In genomic region chr12:14567311-14568195, GRCh38 we compare ENCODE assay signal across 8 cellular contexts. TPM values are rescaled to one million over a fixed set of nuclear protein-coding genes. Genes with fewer than 3 reads are reported as not detected.
DNase-seq lines count a peak whose midpoint lies in the region; ATAC-seq and TF ChIP-seq lines count a peak whose summit lies in the region.

Gene PLBD1, minus strand, starts transcription at chr12:14567883. Its CDS starts 187 bp downstream, at chr12:14567696.

- H3K27ac ChIP-seq in GM23248, result no peak within 1 kb of the TSS
- H3K27ac ChIP-seq in muscle layer of duodenum (ENCODE audit: low read length), result peak within 1 kb of the TSS; percentile 57
- H3K27ac ChIP-seq in upper lobe of left lung, result peak within 1 kb of the TSS; percentile 79 to 89 (median 86)

- no peak for TF ChIP-seq EP300 in upper lobe of left lung (IDR thresholded peaks at IDR 0.05)

- DNase-seq in GM03348 (ENCODE audit: low spot score) (peak; percentile 38), GM23248 (peak; percentile 50), SW 1271 (lab: John Stamatoyannopoulos, UW) (peak; percentile 44 to 69), fibroblast of peridontal ligament (ENCODE audit: extremely low read depth) (peak; percentile 41), upper lobe of left lung (peak; percentile 81 to 93)

- no peaks in the 10 kb centered on the region for H3F3A ChIP-seq in GM23248 (ENCODE audit: insufficient read depth)

- peak within 1 kb of the TSS; percentile 45 for H3K4me2 ChIP-seq in GM23248 (ENCODE audit: unreplicated experiment)

- no peak for TF ChIP-seq CTCF in upper lobe of left lung (IDR thresholded peaks at IDR 0.05)

- no peaks in the 10 kb centered on the region for H3K79me2 ChIP-seq in GM23248 (ENCODE audit: insufficient read depth)

- peak within 1 kb of the TSS; percentile 77 for H2AFZ ChIP-seq in GM23248

- no peaks in the 10 kb centered on the region for H4K20me1 ChIP-seq in GM23248 (ENCODE audit: insufficient read depth)

- no peak within 1 kb of the TSS for H3K9ac ChIP-seq in GM23248

- H3K36me3 ChIP-seq in GM23248 (ENCODE audit: low read depth), result no peaks in the 10 kb centered on the region
- H3K36me3 ChIP-seq in muscle layer of duodenum (ENCODE audit: control insufficient read depth in 1 of 2, insufficient read depth in 2 of 2, low read length in 2 of 2), result no peaks in the 10 kb centered on the region
- no peaks in the 10 kb centered on the region for H3K36me3 ChIP-seq in upper lobe of left lung

- ATAC-seq in upper lobe of left lung (ENCODE audit: low FRiP score in 2 of 2) (peak; percentile 86 to 93), GM18873 (IDR thresholded peaks at IDR 0.05; ENCODE audit: low FRiP score, unreplicated experiment) (no peak), HG03565 (IDR thresholded peaks at IDR 0.05; ENCODE audit: unreplicated experiment) (no peak)

- H3K4me1 ChIP-seq in GM23248 (ENCODE audit: insufficient read depth), result no peaks in the 10 kb centered on the region
- H3K4me1 ChIP-seq in muscle layer of duodenum (ENCODE audit: control insufficient read depth in 1 of 2, insufficient read depth in 2 of 2, low read length in 2 of 2), result no peaks in the 10 kb centered on the region
- H3K4me1 ChIP-seq in upper lobe of left lung, result peaks cover 0 to 17% (median 4%) of the 10 kb centered on the region in 4 donors

- no peaks in the 10 kb centered on the region for H3K9me2 ChIP-seq in GM23248 (ENCODE audit: insufficient read depth)

- H3K9me3 ChIP-seq in GM23248 (ENCODE audit: low read depth), result no peaks in the 10 kb centered on the region
- H3K9me3 ChIP-seq in muscle layer of duodenum (ENCODE audit: control insufficient read depth in 1 of 2, low read length in 2 of 2), result no peaks in the 10 kb centered on the region
- no peaks in the 10 kb centered on the region for H3K9me3 ChIP-seq in upper lobe of left lung

- H3K4me3 ChIP-seq in GM23248 (peak within 1 kb of the TSS; percentile 62), muscle layer of duodenum (ENCODE audit: low read depth in 1 of 2, low read length in 2 of 2) (peak within 1 kb of the TSS; percentile 62 to 73), upper lobe of left lung (peak within 1 kb of the TSS; percentile 51 to 62 (median 57))

- 13 to 19% methylated on average over 49 to 72 of the region's 80 CpGs for WGBS in GM23248 (ENCODE audit: low coverage in 1 of 2, low lambda C conversion rate in 2 of 2, missing lambda C conversion rate in 2 of 2), 2 experiments
- WGBS in upper lobe of left lung, 2 donors, result 18 to 20% methylated on average over 24 to 39 of the region's 80 CpGs

- peak in 2 of 4 donors; percentile 72 to 79 for TF ChIP-seq POLR2A in upper lobe of left lung (IDR thresholded peaks at IDR 0.05)

- in situ Hi-C loops in GM23248 (cut with MboI), result no loop called here

- peaks cover 21% of the 10 kb centered on the region for H3K27me3 ChIP-seq in GM23248 (replicated peaks; ENCODE audit: insufficient read depth)
- no peaks in the 10 kb centered on the region for H3K27me3 ChIP-seq in muscle layer of duodenum (ENCODE audit: low read depth, low read length)
- H3K27me3 ChIP-seq in upper lobe of left lung, result no peaks in the 10 kb centered on the region

RNA-seq across cellular contexts. Expression of gene PLBD1, which starts in this region (rescaled TPM):
- 0.51 and 0.65 TPM in 2 replicates for total RNA-seq in GM23248 (2014; rRNA removed; shearing (Covaris generic))
- 0.13 and 0.29 TPM in 2 replicates for polyA plus RNA-seq in GM23248 (2016; fragmentation: Nextera tagmentation; extraction: Ambion mirVana)
- 10 to 100 TPM; 17.8 to 69.2 (median 36.5) TPM for total RNA-seq in upper lobe of left lung

Comparison
In these comparisons a context has a peak if more than half of its experiments do, and no peak if none do; other contexts are left out.
1. RNA of gene PLBD1 (total RNA-seq): 17.8 to 69.2 TPM in upper lobe of left lung; 0.51 to 0.65 TPM in GM23248; every median in the first group is over 10 times any median in the second.
2. Peak in DNase-seq, H3K4me3 ChIP-seq and H3K4me2 ChIP-seq in GM23248; RNA of the gene not detected or under 1 TPM.
3. ATAC-seq: peak in upper lobe of left lung (2 of 2); none in GM18873 (single experiment) and HG03565 (single experiment).
4. Peak in every context shown above with its lines, with median percentiles within 50 percentile points of each other: DNase-seq and H3K4me3 ChIP-seq.